In genomic region chr5:14522721-14523120, GRCh38 we compare ENCODE assay signal across 30 cellular contexts.
"Had no signal": no experiment of that assay in that cellular context is flagged by ENCODE, and none has a peak within 500 bp of the region (broad histone marks: within the 10 kb centered on the region; RNA-seq: fewer than 3 reads in every experiment).

No MANE protein-coding gene starts in this region.

- H3K27ac Mint-ChIP-seq: naive thymus-derived CD4-positive, alpha-beta T cell; natural killer cell treated with Interleukin-12 subunit alpha and Interleukin-12 subunit beta and Interleukin-15 and Interleukin-18, amount 100 ng/mL, for 72 hours; nephron progenitor cell; progenitor cell of endocrine pancreas; stimulated activated memory B cell treated with anti-CD40 and anti-IgM and Interleukin-4, amounts not matched to agents 10 μg/mL and 1 μg/mL and 100 μg/mL, for 72 hours; stimulated activated naive CD8-positive, alpha-beta T cell treated with anti-CD3 and anti-CD28 coated beads, Interleukin-15, amount 100 ng/mL, for 72 hours had no signal

- H3K27me3 Mint-ChIP-seq: natural killer cell treated with Interleukin-12 subunit alpha and Interleukin-12 subunit beta and Interleukin-15 and Interleukin-18, amount 100 ng/mL, for 72 hours; progenitor cell of endocrine pancreas; stimulated activated memory B cell treated with anti-CD40 and anti-IgM and Interleukin-4, amounts not matched to agents 10 μg/mL and 1 μg/mL and 100 μg/mL, for 72 hours; stimulated activated naive CD8-positive, alpha-beta T cell treated with anti-CD3 and anti-CD28 coated beads, Interleukin-15, amount 100 ng/mL, for 72 hours had no signal

- H3K9me3 Mint-ChIP-seq: nephron progenitor cell; stimulated activated memory B cell treated with anti-CD40 and anti-IgM and Interleukin-4, amounts not matched to agents 10 μg/mL and 1 μg/mL and 100 μg/mL, for 72 hours had no signal

- H3K4me1 Mint-ChIP-seq: neural crest cell; stimulated activated naive CD8-positive, alpha-beta T cell treated with anti-CD3 and anti-CD28 coated beads, Interleukin-15, amount 100 ng/mL, for 72 hours had no signal

- H3K4me3 Mint-ChIP-seq: naive thymus-derived CD4-positive, alpha-beta T cell; natural killer cell treated with Interleukin-12 subunit alpha and Interleukin-12 subunit beta and Interleukin-15 and Interleukin-18, amount 100 ng/mL, for 72 hours; nephron progenitor cell; neural crest cell; stimulated activated memory B cell treated with anti-CD40 and anti-IgM and Interleukin-4, amounts not matched to agents 10 μg/mL and 1 μg/mL and 100 μg/mL, for 72 hours; stimulated activated naive CD8-positive, alpha-beta T cell treated with anti-CD3 and anti-CD28 coated beads, Interleukin-15, amount 100 ng/mL, for 72 hours had no signal

- DNase-seq: naive thymus-derived CD4-positive, alpha-beta T cell; nephron progenitor cell; nucleus accumbens; ovary; psoas muscle; right cardiac atrium; right lobe of liver; sigmoid colon; small intestine; stimulated activated CD4-positive, alpha-beta T cell treated with anti-CD3 and anti-CD28 coated beads, Interleukin-15, amount 100 ng/mL, for 24 hours; stimulated activated CD4-positive, alpha-beta T cell treated with anti-CD3 and anti-CD28 coated beads, Interleukin-2, amount 100 ng/mL, for 24 hours; stimulated activated CD4-positive, alpha-beta T cell treated with anti-CD3 and anti-CD28 coated beads, Interleukin-2, amount 100 ng/mL, for 48 hours; stimulated activated CD4-positive, alpha-beta T cell treated with anti-CD3 and anti-CD28 coated beads, Interleukin-4, amount 100 ng/mL, for 24 hours; stimulated activated CD8-positive, alpha-beta memory T cell treated with anti-CD3 and anti-CD28 coated beads, Interleukin-4, amount 100 ng/mL, for 48 hours; stimulated activated naive CD4-positive, alpha-beta T cell; stimulated activated naive CD8-positive, alpha-beta T cell treated with anti-CD3 and anti-CD28 coated beads, Interleukin-15, amount 100 ng/mL, for 72 hours; stimulated activated naive CD8-positive, alpha-beta T cell treated with anti-CD3 and anti-CD28 coated beads, Interleukin-15, Interleukin-2, amounts not matched to agents 100 U/mL and 50 U/mL, for 24 hours; substantia nigra; testis; tibial artery; transverse colon; upper lobe of left lung had no signal

- H3K27ac ChIP-seq: neutrophil, ovary, parathyroid adenoma, psoas muscle, right lobe of liver, sigmoid colon, suprapubic skin, testis, tibial artery, transverse colon, upper lobe of left lung, vagina had no signal

- ATAC-seq: naive thymus-derived CD4-positive, alpha-beta T cell; natural killer cell treated with Interleukin-12 subunit alpha and Interleukin-12 subunit beta and Interleukin-15 and Interleukin-18, amount 100 ng/mL, for 72 hours; psoas muscle; right cardiac atrium; stimulated activated memory B cell treated with anti-CD40 and anti-IgM and Interleukin-4, amounts not matched to agents 10 μg/mL and 1 μg/mL and 100 μg/mL, for 72 hours; stimulated activated naive CD8-positive, alpha-beta T cell treated with anti-CD3 and anti-CD28 coated beads, Interleukin-15, amount 100 ng/mL, for 72 hours; stimulated activated naive CD8-positive, alpha-beta T cell treated with anti-CD3 and anti-CD28 coated beads, Interleukin-15, Interleukin-2, amounts not matched to agents 100 U/mL and 50 U/mL, for 24 hours had no signal

- H3K36me3 Mint-ChIP-seq: naive thymus-derived CD4-positive, alpha-beta T cell; natural killer cell treated with Interleukin-12 subunit alpha and Interleukin-12 subunit beta and Interleukin-15 and Interleukin-18, amount 100 ng/mL, for 72 hours had no signal
